ENCODE assay signal across 10 cellular contexts in genomic region chr1:154906621-154907081, GRCh38. TPM values are rescaled to one million over a fixed set of nuclear protein-coding genes. Genes with fewer than 3 reads are reported as not detected.
A peak's percentile ranks its signal among the peaks of the same experiment; 100 is the strongest.
DNase-seq lines count a peak whose midpoint lies in the region; ATAC-seq and TF ChIP-seq lines count a peak whose summit lies in the region.
"Had no signal": no experiment of that assay in that cellular context is flagged by ENCODE, and none has a peak within 500 bp of the region (broad histone marks: within the 10 kb centered on the region; RNA-seq: fewer than 3 reads in every experiment).

No MANE protein-coding gene starts in this region.

- WGBS in esophagus squamous epithelium, 2 donors: 63 to 73% methylated on average over 6 of the region's 7 CpGs

- H3K79me2 ChIP-seq in OCI-LY3 (ENCODE audit: low read length) (no peaks in the 10 kb centered on the region), parathyroid adenoma (no peaks in the 10 kb centered on the region)

- H3K36me3 ChIP-seq in OCI-LY3 (replicated peaks; ENCODE audit: low read depth, low read length): no peaks in the 10 kb centered on the region
- H3K36me3 ChIP-seq in esophagus squamous epithelium: no peaks in the 10 kb centered on the region
- no peaks in the 10 kb centered on the region for H3K36me3 ChIP-seq in parathyroid adenoma (ENCODE audit: control insufficient read depth, insufficient read depth, low read length)

- TF ChIP-seq CTCF in GM12872 (IDR thresholded peaks at IDR 0.05; ENCODE audit: insufficient read depth, low read depth, low read length): peak; percentile 51; the same call in 2 of the 3 replicates
- TF ChIP-seq CTCF in OCI-LY3 (IDR thresholded peaks at IDR 0.05; ENCODE audit: low read depth, low read length): peak; percentile 45
- peak in 5 of 6 experiments; percentile 36 to 76 (median 54) for TF ChIP-seq CTCF in esophagus squamous epithelium (IDR thresholded peaks at IDR 0.05)
- TF ChIP-seq CTCF in parathyroid adenoma (IDR thresholded peaks at IDR 0.05): peak; percentile 49

- H2AFZ ChIP-seq in OCI-LY3 (ENCODE audit: low read depth, low read length): no peak overlapping the region
- no peak overlapping the region for H2AFZ ChIP-seq in parathyroid adenoma

- H3K27me3 ChIP-seq in OCI-LY3 (ENCODE audit: low read depth, low read length): no peaks in the 10 kb centered on the region
- H3K27me3 ChIP-seq in esophagus squamous epithelium: no peaks in the 10 kb centered on the region
- H3K27me3 ChIP-seq in parathyroid adenoma (ENCODE audit: control insufficient read depth, insufficient read depth, low read length): no peaks in the 10 kb centered on the region

- H3K4me2 ChIP-seq in OCI-LY3 (ENCODE audit: low read length) (no peak overlapping the region), parathyroid adenoma (ENCODE audit: low read length) (no peak overlapping the region)

- H4K20me1 ChIP-seq in OCI-LY3 (ENCODE audit: insufficient read depth, low read length): no peaks in the 10 kb centered on the region

- intact Hi-C loops in esophagus squamous epithelium (cut with DNase I): no loop called here

- H3K27ac ChIP-seq in OCI-LY3 (ENCODE audit: low read length): no peak overlapping the region
- H3K27ac ChIP-seq in esophagus squamous epithelium: no peak overlapping the region
- H3K27ac ChIP-seq in parathyroid adenoma: no peak overlapping the region

- H3K4me1 ChIP-seq in OCI-LY3 (ENCODE audit: low read length) (no peaks in the 10 kb centered on the region), esophagus squamous epithelium (peaks cover 4 to 27% (median 6%) of the 10 kb centered on the region in 3 donors), parathyroid adenoma (no peaks in the 10 kb centered on the region)

- no peak for DNase-seq in esophagus squamous epithelium (lab: John Stamatoyannopoulos, UW)
- no peak for DNase-seq in hippocampal formation (lab: John Stamatoyannopoulos, UW)
- DNase-seq in stimulated activated CD4-positive, alpha-beta T cell treated with anti-CD3 and anti-CD28 coated beads, Interleukin-2, amount 100 ng/mL, for 24 hours: no peak
- no peak for DNase-seq in NCI-H345 treated with DMSO at 0.1 percent for 48 hours (lab: John Stamatoyannopoulos, UW; ENCODE audit: unreplicated experiment)
- DNase-seq: activated CD4-positive, alpha-beta memory T cell treated with anti-CD3 and anti-CD28 coated beads, Interleukin-2, amount 10 ng/mL, durations not matched to agents 7 days and 5 days had no signal

- no peak for TF ChIP-seq POLR2A in esophagus squamous epithelium (IDR thresholded peaks at IDR 0.05)

- H3K9ac ChIP-seq in OCI-LY3 (ENCODE audit: low read length): no peak overlapping the region
- H3K9ac ChIP-seq in parathyroid adenoma: no peak overlapping the region

- no peak for ATAC-seq in HG02763 (IDR thresholded peaks at IDR 0.05; ENCODE audit: unreplicated experiment)
- ATAC-seq: naive thymus-derived CD8-positive, alpha-beta T cell had no signal

- H3K4me3 ChIP-seq in OCI-LY3 (ENCODE audit: low read length) (no peak overlapping the region), esophagus squamous epithelium (no peak overlapping the region), parathyroid adenoma (ENCODE audit: low read depth, low read length) (no peak overlapping the region)

- peaks cover 3% of the 10 kb centered on the region for H3K9me3 ChIP-seq in OCI-LY3 (ENCODE audit: insufficient read depth, low read length)
- H3K9me3 ChIP-seq in esophagus squamous epithelium: no peaks in the 10 kb centered on the region
- no peaks in the 10 kb centered on the region for H3K9me3 ChIP-seq in parathyroid adenoma (ENCODE audit: control insufficient read depth, low read length)

RNA-seq across cellular contexts. Expression of gene PMVK, which starts 29.9 kb away (rescaled TPM):
- total RNA-seq in esophagus squamous epithelium: 10 to 100 TPM; 29.0 to 38.2 (median 33.5) TPM

RNA-seq across cellular contexts. Expression of gene KCNN3, which starts 36.6 kb away (rescaled TPM):
- 1 to 10 TPM in 1 of 4 donors, under 1 TPM in 3; 0.08 to 1.7 (median 0.50) TPM for total RNA-seq in esophagus squamous epithelium

RNA-seq across cellular contexts. Expression of gene PBXIP1, which starts 49.2 kb away (rescaled TPM):
- total RNA-seq in esophagus squamous epithelium: 10 to 100 TPM; 11.1 to 51.1 (median 29.3) TPM

RNA-seq across cellular contexts. Expression of gene PYGO2, which starts 54.9 kb away (rescaled TPM):
- total RNA-seq in esophagus squamous epithelium: 10 to 100 TPM; 14.4 to 18.8 (median 17.5) TPM
